Comparison of ENCODE assay signal across 8 cellular contexts in genomic region chr15:101578443-101578894, GRCh38.
DNase-seq lines count a peak whose midpoint lies in the region; ATAC-seq lines count a peak whose summit lies in the region.

No MANE protein-coding gene starts in this region.

- no peaks in the 10 kb centered on the region for H3K36me3 Mint-ChIP-seq in activated naive CD8-positive, alpha-beta T cell treated with anti-CD3 and anti-CD28 coated beads, Interleukin-2, amount 50 U/mL, for 24 hours (ENCODE audit: low read depth)
- H3K36me3 Mint-ChIP-seq in activated T-helper 1 cell treated with anti-CD3 and anti-CD28 coated beads, Interleukin-12 subunit alpha, Interleukin-12 subunit beta, Interleukin-2, Interleukin-4 antibody, amounts not matched to agents 30 ng/mL and 10 ng/mL and 1 ng/mL, durations not matched to agents 14 hours and 24 hours and 36 hours (ENCODE audit: low read depth): no peaks in the 10 kb centered on the region

- H3K4me1 Mint-ChIP-seq in activated naive CD8-positive, alpha-beta T cell treated with anti-CD3 and anti-CD28 coated beads, Interleukin-2, amount 50 U/mL, for 24 hours: no peaks in the 10 kb centered on the region
- H3K4me1 Mint-ChIP-seq in activated T-helper 1 cell treated with anti-CD3 and anti-CD28 coated beads, Interleukin-12 subunit alpha, Interleukin-12 subunit beta, Interleukin-2, Interleukin-4 antibody, amounts not matched to agents 30 ng/mL and 10 ng/mL and 1 ng/mL, durations not matched to agents 14 hours and 24 hours and 36 hours (ENCODE audit: low read depth): no peaks in the 10 kb centered on the region

- no peak overlapping the region for H3K27ac Mint-ChIP-seq in activated naive CD8-positive, alpha-beta T cell treated with anti-CD3 and anti-CD28 coated beads, Interleukin-2, amount 50 U/mL, for 24 hours
- no peak overlapping the region for H3K27ac Mint-ChIP-seq in activated T-helper 1 cell treated with anti-CD3 and anti-CD28 coated beads, Interleukin-12 subunit alpha, Interleukin-12 subunit beta, Interleukin-2, Interleukin-4 antibody, amounts not matched to agents 30 ng/mL and 10 ng/mL and 1 ng/mL, durations not matched to agents 14 hours and 24 hours and 36 hours

- H3K4me3 Mint-ChIP-seq in activated naive CD8-positive, alpha-beta T cell treated with anti-CD3 and anti-CD28 coated beads, Interleukin-2, amount 50 U/mL, for 24 hours: no peak overlapping the region
- H3K4me3 Mint-ChIP-seq in activated T-helper 1 cell treated with anti-CD3 and anti-CD28 coated beads, Interleukin-12 subunit alpha, Interleukin-12 subunit beta, Interleukin-2, Interleukin-4 antibody, amounts not matched to agents 30 ng/mL and 10 ng/mL and 1 ng/mL, durations not matched to agents 14 hours and 24 hours and 36 hours: no peak overlapping the region

- H3K27me3 Mint-ChIP-seq in activated naive CD8-positive, alpha-beta T cell treated with anti-CD3 and anti-CD28 coated beads, Interleukin-2, amount 50 U/mL, for 24 hours: peaks cover 43% of the 10 kb centered on the region
- H3K27me3 Mint-ChIP-seq in activated T-helper 1 cell treated with anti-CD3 and anti-CD28 coated beads, Interleukin-12 subunit alpha, Interleukin-12 subunit beta, Interleukin-2, Interleukin-4 antibody, amounts not matched to agents 30 ng/mL and 10 ng/mL and 1 ng/mL, durations not matched to agents 14 hours and 24 hours and 36 hours (ENCODE audit: insufficient read depth): peaks cover 6% of the 10 kb centered on the region

- peaks cover 10% of the 10 kb centered on the region for H3K9me3 Mint-ChIP-seq in activated naive CD8-positive, alpha-beta T cell treated with anti-CD3 and anti-CD28 coated beads, Interleukin-2, amount 50 U/mL, for 24 hours
- no peaks in the 10 kb centered on the region for H3K9me3 Mint-ChIP-seq in activated T-helper 1 cell treated with anti-CD3 and anti-CD28 coated beads, Interleukin-12 subunit alpha, Interleukin-12 subunit beta, Interleukin-2, Interleukin-4 antibody, amounts not matched to agents 30 ng/mL and 10 ng/mL and 1 ng/mL, durations not matched to agents 14 hours and 24 hours and 36 hours

- intact Hi-C loops in activated T-helper 1 cell treated with anti-CD3 and anti-CD28 coated beads, Interleukin-12 subunit alpha, Interleukin-12 subunit beta, Interleukin-2, Interleukin-4 antibody, amounts not matched to agents 30 ng/mL and 10 ng/mL and 1 ng/mL, durations not matched to agents 14 hours and 24 hours and 36 hours (cut with micrococcal nuclease): no loop called here

- DNase-seq in DMS 273 (lab: John Stamatoyannopoulos, UW; ENCODE audit: unreplicated experiment) (peak; percentile 53), DMS 273 treated with DMSO at 0.1 percent for 48 hours (lab: John Stamatoyannopoulos, UW) (no peak), kidney tubule cell (ENCODE audit: low spot score) (peak; percentile 57), GM19240 (ENCODE audit: insufficient read length, low spot score) (no peak)
- peak; percentile 3 for DNase-seq in activated naive CD8-positive, alpha-beta T cell treated with anti-CD3 and anti-CD28 coated beads, Interleukin-2, amount 50 U/mL, for 24 hours
- DNase-seq in activated T-helper 1 cell treated with anti-CD3 and anti-CD28 coated beads, Interleukin-12 subunit alpha, Interleukin-12 subunit beta, Interleukin-2, Interleukin-4 antibody, amounts not matched to agents 30 ng/mL and 10 ng/mL and 1 ng/mL, durations not matched to agents 14 hours and 24 hours and 36 hours (ENCODE audit: low spot score): no peak

- ATAC-seq in HG03565 (IDR thresholded peaks at IDR 0.05; ENCODE audit: unreplicated experiment) (peak; percentile 41), HG02759 (IDR thresholded peaks at IDR 0.05; ENCODE audit: unreplicated experiment) (no peak)
- ATAC-seq in activated naive CD8-positive, alpha-beta T cell treated with anti-CD3 and anti-CD28 coated beads, Interleukin-2, amount 50 U/mL, for 24 hours: peak; percentile 36

Comparison
In these comparisons a context has a peak if more than half of its experiments do, and no peak if none do; other contexts are left out.
1. DNase-seq: peak in DMS 273 (single experiment), activated naive CD8-positive, alpha-beta T cell treated with anti-CD3 and anti-CD28 coated beads, Interleukin-2, amount 50 U/mL, for 24 hours (single experiment) and kidney tubule cell (single experiment); none in DMS 273 treated with DMSO at 0.1 percent for 48 hours (single experiment), GM19240 (single experiment) and activated T-helper 1 cell treated with anti-CD3 and anti-CD28 coated beads, Interleukin-12 subunit alpha, Interleukin-12 subunit beta, Interleukin-2, Interleukin-4 antibody, amounts not matched to agents 30 ng/mL and 10 ng/mL and 1 ng/mL, durations not matched to agents 14 hours and 24 hours and 36 hours (single experiment).